2 cellular contexts compared by ENCODE assay signal in genomic region chr10:103512166-103512565, GRCh38.
TF ChIP-seq lines count a peak whose summit lies in the region.

No MANE protein-coding gene starts in this region.

TF ChIP-seq in SK-N-SH, 30 proteins besides CTCF, POLR2A, EP300 and RAD21 (continued from another document):
- TF ChIP-seq PBX3 (IDR thresholded peaks at IDR 0.05) (no peak), TEAD4 (IDR thresholded peaks at IDR 0.05; ENCODE audit: borderline replicate concordance, insufficient read depth) (no peak), SIN3A (IDR thresholded peaks at IDR 0.05; ENCODE audit: borderline replicate concordance, low read depth, low read length) (no peak), USF1 (IDR thresholded peaks at IDR 0.05; ENCODE audit: borderline replicate concordance, low read depth) (no peak), FOXJ3 (CRISPR knock-in tag; IDR thresholded peaks at IDR 0.05) (no peak)

TF ChIP-seq in SK-N-SH treated with all-trans-retinoic acid at 6 μM for 48 hours, 23 proteins besides CTCF, POLR2A, EP300 and RAD21 (continued from another document):
- TF ChIP-seq ZC3H10 (CRISPR knock-in tag; IDR thresholded peaks at IDR 0.05) (no peak), ISL1 (CRISPR knock-in tag; IDR thresholded peaks at IDR 0.05) (no peak), ARNTL (CRISPR knock-in tag; IDR thresholded peaks at IDR 0.05; ENCODE audit: borderline replicate concordance, low read depth) (no peak), OSR1 (CRISPR knock-in tag; IDR thresholded peaks at IDR 0.05) (no peak), TSHZ2 (CRISPR knock-in tag; IDR thresholded peaks at IDR 0.05) (no peak), BACH2 (CRISPR knock-in tag; IDR thresholded peaks at IDR 0.05; ENCODE audit: borderline replicate concordance) (no peak), PATZ1 (CRISPR knock-in tag; IDR thresholded peaks at IDR 0.05; ENCODE audit: borderline replicate concordance) (no peak), ESRRG (CRISPR knock-in tag; IDR thresholded peaks at IDR 0.05) (no peak), CSDC2 (CRISPR knock-in tag; IDR thresholded peaks at IDR 0.05) (no peak)
TF ChIP-seq in SK-N-SH treated with all-trans-retinoic acid at 6 μM for 48 hours: peak in this region for 0.
